In genomic region chr5:142197098-142197497, GRCh38 we compare ENCODE assay signal across 20 cellular contexts.
DNase-seq lines count a peak whose midpoint lies in the region; ATAC-seq and TF ChIP-seq lines count a peak whose summit lies in the region.
"Had no signal": no experiment of that assay in that cellular context is flagged by ENCODE, and none has a peak within 500 bp of the region (broad histone marks: within the 10 kb centered on the region; RNA-seq: fewer than 3 reads in every experiment).

No MANE protein-coding gene starts in this region.

- H3K27me3 Mint-ChIP-seq in endothelial cell (ENCODE audit: unreplicated experiment): no peaks in the 10 kb centered on the region

- H3K36me3 Mint-ChIP-seq in endothelial cell (ENCODE audit: low read depth, unreplicated experiment): no peaks in the 10 kb centered on the region

- peak; percentile 55; the same call in 1 of the 2 replicates for ATAC-seq in IMR-90 (ENCODE audit: low read depth)
- ATAC-seq: GM12878, HepG2, Panc1, Right ventricle myocardium inferior had no signal

- H3K14ac ChIP-seq in IMR-90 (replicated peaks; ENCODE audit: low read depth, low read length): peak overlapping the region; percentile 86

- peak overlapping the region; percentile 74 for H2AFZ ChIP-seq in IMR-90 (replicated peaks; ENCODE audit: low read length, poor library complexity)

- peaks cover 14% of the 10 kb centered on the region for H3K4me1 Mint-ChIP-seq in endothelial cell (ENCODE audit: unreplicated experiment)

- intact Hi-C loops in IMR-90 (cut with micrococcal nuclease): no loop called here

- no peaks in the 10 kb centered on the region for H4K20me1 ChIP-seq in IMR-90 (ENCODE audit: insufficient read depth, low read length)

- no peak overlapping the region for H3K56ac ChIP-seq in IMR-90 (ENCODE audit: extremely low read depth, insufficient read depth, low read length)

- no peak for TF ChIP-seq POLR2A in IMR-90 (IDR thresholded peaks at IDR 0.05; ENCODE audit: low read depth, low read length)

- no peak overlapping the region for H3K4me3 ChIP-seq in IMR-90 (ENCODE audit: insufficient read depth, low read depth, low read length)
- H3K4me3 ChIP-seq: GM12878 had no signal

- H3K27me3 ChIP-seq in IMR-90 (ENCODE audit: control insufficient read depth, insufficient read depth, low read length): no peaks in the 10 kb centered on the region

- in situ Hi-C loops in IMR-90 (cut with MboI; ENCODE audit: low sequenced_read_pairs): no loop called here

- H3K9me3 ChIP-seq in IMR-90 (ENCODE audit: control insufficient read depth, insufficient read depth, low read length): no peaks in the 10 kb centered on the region

- H2AK9ac ChIP-seq in IMR-90 (replicated peaks; ENCODE audit: low read depth, low read length, poor library complexity): no peak overlapping the region

- peaks cover 13% of the 10 kb centered on the region for H3K9me1 ChIP-seq in IMR-90 (ENCODE audit: insufficient read depth, low read length)

- H4K91ac ChIP-seq in IMR-90 (ENCODE audit: insufficient read depth, low read depth, low read length): peak overlapping the region; percentile 17; the same call in 1 of the 2 replicates

- no peak overlapping the region for H3K4me2 ChIP-seq in IMR-90 (ENCODE audit: low read depth, low read length)

- DNase-seq in A172 (ENCODE audit: low spot score) (peak; percentile 44), IMR-90 (peak; percentile 16), endothelial cell (ENCODE audit: low spot score) (no peak), kidney tubule cell (ENCODE audit: low spot score) (peak; percentile 40), middle frontal gyrus (ENCODE audit: extremely low spot score, low spot score) (no peak), occipital lobe (lab: John Stamatoyannopoulos, UW) (no peak)
- DNase-seq in stimulated activated CD4-positive, alpha-beta T cell treated with anti-CD3 and anti-CD28 coated beads, Interleukin-12 subunit alpha, Interleukin-12 subunit beta, amount 100 ng/mL, for 4 hours: no peak
- no peak for DNase-seq in stimulated activated CD4-positive, alpha-beta T cell treated with anti-CD3 and anti-CD28 coated beads, Interleukin-2, amount 100 ng/mL, for 48 hours
- DNase-seq: C1 segment of cervical spinal cord, COR-L47, DMS153, MM.1S, NCI-H1105, NCI-H1694 treated with DMSO at 0.1 percent for 48 hours, NCI-H446 treated with DMSO at 0.1 percent for 48 hours had no signal

- peak overlapping the region; percentile 42; the same call in 1 of the 3 replicates for H2BK15ac ChIP-seq in IMR-90 (ENCODE audit: low read depth, low read length)

- no peak overlapping the region for H3K27ac Mint-ChIP-seq in endothelial cell (ENCODE audit: unreplicated experiment)

- 0 out of 4 replicates have a peak, but pooled peaks cover 0 to 1% of the 10 kb centered on the region in 2 experiments for H3K79me1 ChIP-seq in IMR-90 (ENCODE audit: low read depth in 1 of 2, low read length in 2 of 2)

- peak overlapping the region; percentile 75 for H3K4ac ChIP-seq in IMR-90 (ENCODE audit: low read depth, low read length)

- POLR2A ChIA-PET in IMR-90 (lab: Charles Lee; ENCODE audit: unreplicated experiment): interaction anchor here (1.0 kb wide), 1 partner anchor 126 kb away, joined by 4 read pairs; no protein-coding TSS in a partner anchor

- dilution Hi-C loops in IMR-90 (cut with HindIII; ENCODE audit: low sequenced_read_pairs, unreplicated experiment): no loop called here

- H2BK20ac ChIP-seq in IMR-90 (ENCODE audit: low read depth, low read length): peak overlapping the region; percentile 60

- 43% methylated on average over 4 of the region's 9 CpGs; no CpG with 5 or more reads in 1 of the 2 experiments for WGBS in IMR-90 (ENCODE audit: extremely low coverage in 2 of 2, insufficient read length in 1 of 2), 2 experiments

- H3K27ac ChIP-seq in IMR-90 (ENCODE audit: insufficient read depth, low read length): no peak overlapping the region; the same call in 1 of the 2 replicates
- H3K27ac ChIP-seq: 22Rv1 had no signal

- CTCF ChIA-PET in IMR-90 (lab: Yijun Ruan, JAX): interaction anchor here (0.9 kb wide), 1 partner anchor 12 kb away, joined by 4 read pairs; no protein-coding TSS in a partner anchor

- H4K5ac ChIP-seq in IMR-90 (ENCODE audit: low read depth, low read length): no peak overlapping the region

- no peak for TF ChIP-seq RAD21 in IMR-90 (IDR thresholded peaks at IDR 0.05; ENCODE audit: low read length)

- H3K9me3 Mint-ChIP-seq in endothelial cell (ENCODE audit: unreplicated experiment): no peaks in the 10 kb centered on the region

- H2BK5ac ChIP-seq in IMR-90 (ENCODE audit: low read depth, low read length, poor library complexity, severe bottlenecking): no peak overlapping the region

- H4K8ac ChIP-seq in IMR-90 (ENCODE audit: low read depth in 2 of 2, low read length in 2 of 2): peak overlapping the region; percentile 68 to 76; a peak in 2 of 4 replicates

- peak overlapping the region; percentile 74 for H2BK120ac ChIP-seq in IMR-90 (ENCODE audit: low read depth, low read length)

- peak overlapping the region; percentile 84 for H2AK5ac ChIP-seq in IMR-90 (ENCODE audit: low read depth, low read length)

- no peak for TF ChIP-seq CTCF in IMR-90 (conservative IDR thresholded peaks at IDR 0.05; ENCODE audit: low read depth, low read length)
- no peak for TF ChIP-seq CTCF in endothelial cell (IDR thresholded peaks at IDR 0.05; ENCODE audit: unreplicated experiment)

- H3K18ac ChIP-seq in IMR-90 (ENCODE audit: low read depth, low read length): no peak overlapping the region

- no TSS peak for BruUV-seq in IMR-90 (replicated peaks; lab: Mats Ljungman, UMichigan)

- peaks cover 5% of the 10 kb centered on the region for H3K4me1 ChIP-seq in IMR-90 (ENCODE audit: control insufficient read depth, insufficient read depth, low read length)

- H3K4me3 Mint-ChIP-seq in endothelial cell (ENCODE audit: unreplicated experiment): peak overlapping the region; percentile 6

- H3K23ac ChIP-seq in IMR-90 (ENCODE audit: low read depth, low read length): peak overlapping the region; percentile 29; the same call in 1 of the 2 replicates

- H3K9ac ChIP-seq in IMR-90 (ENCODE audit: low read depth, low read length): no peak overlapping the region

- H3K36me3 ChIP-seq in IMR-90 (ENCODE audit: control insufficient read depth, insufficient read depth, low read length): no peaks in the 10 kb centered on the region

TF ChIP-seq in IMR-90, 13 proteins besides CTCF, POLR2A, EP300 and RAD21:
- TF ChIP-seq ELK1 (IDR thresholded peaks at IDR 0.05; ENCODE audit: borderline replicate concordance, low read depth, low read length) (no peak), BHLHE40 (IDR thresholded peaks at IDR 0.05; ENCODE audit: low read depth, low read length) (no peak), FOS (IDR thresholded peaks at IDR 0.05; ENCODE audit: low read depth, low read length) (no peak)

Comparison
In these comparisons a context has a peak if more than half of its experiments do, and no peak if none do; other contexts are left out.
1. DNase-seq: peak in A172 (single experiment), IMR-90 (single experiment) and kidney tubule cell (single experiment); none in endothelial cell (single experiment), middle frontal gyrus (single experiment), stimulated activated CD4-positive, alpha-beta T cell treated with anti-CD3 and anti-CD28 coated beads, Interleukin-12 subunit alpha, Interleukin-12 subunit beta, amount 100 ng/mL, for 4 hours (single experiment), stimulated activated CD4-positive, alpha-beta T cell treated with anti-CD3 and anti-CD28 coated beads, Interleukin-2, amount 100 ng/mL, for 48 hours (0 of 2) and occipital lobe (single experiment).